ENCODE assay signal across 13 cellular contexts in genomic region chr20:25050501-25051350, GRCh38. TPM values are rescaled to one million over a fixed set of nuclear protein-coding genes. Genes with fewer than 3 reads are reported as not detected.
DNase-seq lines count a peak whose midpoint lies in the region; ATAC-seq and TF ChIP-seq lines count a peak whose summit lies in the region.
"Had no signal": no experiment of that assay in that cellular context is flagged by ENCODE, and none has a peak within 500 bp of the region (broad histone marks: within the 10 kb centered on the region; RNA-seq: fewer than 3 reads in every experiment).

No MANE protein-coding gene starts in this region.

- peaks cover 10% of the 10 kb centered on the region; the same call in 1 of the 3 replicates for H3K4me1 Mint-ChIP-seq in GM23338

- H3K4me2 ChIP-seq in GM23338: no peak overlapping the region
- H3K4me2 ChIP-seq: A549 had no signal

- H3K9me2 ChIP-seq in GM23338 (ENCODE audit: insufficient read depth): no peaks in the 10 kb centered on the region; the same call in 1 of the 2 replicates

- peaks cover 21% of the 10 kb centered on the region for H3K36me3 ChIP-seq in muscle layer of colon (ENCODE audit: insufficient read depth, low read length)
- no peaks in the 10 kb centered on the region for H3K36me3 ChIP-seq in GM23338 (ENCODE audit: insufficient read depth)

- no peak overlapping the region for H2AFZ ChIP-seq in GM23338

- no peaks in the 10 kb centered on the region for H3K79me2 ChIP-seq in GM23338 (replicated peaks; ENCODE audit: insufficient read depth)

- TF ChIP-seq CTCF in GM23338 (conservative IDR thresholded peaks at IDR 0.05; ENCODE audit: low read depth in 2 of 2): no peak

- H3K27me3 Mint-ChIP-seq in GM23338 (ENCODE audit: insufficient read depth, low read depth, poor library complexity): peaks cover 18% of the 10 kb centered on the region

- no peak overlapping the region for H3K27ac Mint-ChIP-seq in GM23338

- H3K9me3 Mint-ChIP-seq in GM23338: no peaks in the 10 kb centered on the region

- DNase-seq in activated effector memory CD4-positive, alpha-beta T cell treated with anti-CD3 and anti-CD28 coated beads, Interleukin-2, amount 50 U/mL, for 16 hours: peak; percentile 55
- DNase-seq in activated effector memory CD4-positive, alpha-beta T cell treated with Interleukin-2 at 50 U/mL for 16 hours: no peak
- DNase-seq in activated CD4-positive, alpha-beta T cell treated with anti-CD3 and anti-CD28 coated beads, Interleukin-2, amount 50 U/mL, for 48 hours: no peak
- DNase-seq in GM23338 (ENCODE audit: low spot score) (no peak), CD1c-positive myeloid dendritic cell (ENCODE audit: extremely low spot score) (no peak)
- DNase-seq: NCI-H2171 treated with DMSO at 0.1 percent for 48 hours had no signal

- H3K27ac ChIP-seq in cingulate gyrus (ENCODE audit: low read depth, low read length): peak overlapping the region; percentile 73
- peak overlapping the region; percentile 4 for H3K27ac ChIP-seq in muscle layer of colon (ENCODE audit: low read depth, low read length)
- peak overlapping the region; percentile 1 for H3K27ac ChIP-seq in temporal lobe (ENCODE audit: low read depth, low read length)
- H3K27ac ChIP-seq in GM23338 (ENCODE audit: low read depth): no peak overlapping the region
- H3K27ac ChIP-seq: A549, SK-N-MC had no signal

- no peaks in the 10 kb centered on the region for H3K9me3 ChIP-seq in muscle layer of colon (ENCODE audit: low read length)
- H3K9me3 ChIP-seq: A549 had no signal

- no peak overlapping the region for H3K4me3 ChIP-seq in muscle layer of colon (ENCODE audit: low read depth in 1 of 2, low read length in 2 of 2)
- no peak overlapping the region for H3K4me3 ChIP-seq in GM23338
- H3K4me3 ChIP-seq: A549, SK-N-MC had no signal

- no peak for ATAC-seq in GM23338
- ATAC-seq: A549 had no signal

- no peaks in the 10 kb centered on the region for H3K36me3 Mint-ChIP-seq in GM23338 (ENCODE audit: low read depth)

- no peaks in the 10 kb centered on the region for H4K20me1 ChIP-seq in GM23338 (replicated peaks; ENCODE audit: insufficient read depth)

- H3K9ac ChIP-seq in muscle layer of colon (ENCODE audit: low read length): no peak overlapping the region

- H3K4me3 Mint-ChIP-seq in GM23338: no peak overlapping the region

- peaks cover 70% of the 10 kb centered on the region for H3K4me1 ChIP-seq in muscle layer of colon (ENCODE audit: insufficient read depth, low read length)
- H3K4me1 ChIP-seq in GM23338 (ENCODE audit: insufficient read depth): peaks cover 8% of the 10 kb centered on the region; the same call in 1 of the 2 replicates

- H3F3A ChIP-seq in GM23338 (replicated peaks; ENCODE audit: low read depth): no peaks in the 10 kb centered on the region

- H3K27me3 ChIP-seq in muscle layer of colon (ENCODE audit: control insufficient read depth in 1 of 2, insufficient read depth in 2 of 2, low read length in 2 of 2) (no peaks in the 10 kb centered on the region), GM23338 (ENCODE audit: insufficient read depth) (peaks cover 9% of the 10 kb centered on the region)

TF ChIP-seq in GM23338, 12 proteins besides CTCF, POLR2A, EP300 and RAD21 (continues in another document):
- TF ChIP-seq JUNB (IDR thresholded peaks at IDR 0.05; ENCODE audit: unreplicated experiment) (no peak), ZNF331 (CRISPR knock-in tag; IDR thresholded peaks at IDR 0.05; ENCODE audit: low read depth) (no peak), EZH2 (IDR thresholded peaks at IDR 0.05; ENCODE audit: low read depth, unreplicated experiment) (no peak), ZNF462 (CRISPR knock-in tag; IDR thresholded peaks at IDR 0.05) (no peak), NANOG (IDR thresholded peaks at IDR 0.05; ENCODE audit: borderline replicate concordance) (no peak), POLR2AphosphoS5 (IDR thresholded peaks at IDR 0.05; ENCODE audit: low read depth) (no peak), EZH2phosphoT487 (IDR thresholded peaks at IDR 0.05; ENCODE audit: unreplicated experiment) (no peak), CREB1 (CRISPR knock-in tag; IDR thresholded peaks at IDR 0.05; ENCODE audit: low read depth) (no peak), STAT1 (IDR thresholded peaks at IDR 0.05; ENCODE audit: unreplicated experiment) (no peak), ETS1 (IDR thresholded peaks at IDR 0.05) (no peak)

RNA-seq across cellular contexts. Expression of gene ACSS1, which starts 7.2 kb away (rescaled TPM):
- 3.9 TPM for total RNA-seq in temporal lobe
- total RNA-seq in GM23338 (2014; rRNA removed; shearing (Covaris generic)): 2.7 and 4.1 TPM in 2 replicates
- polyA plus RNA-seq in GM23338 (2016; fragmentation: Nextera tagmentation; extraction: Ambion mirVana): 1.1 and 1.3 TPM in 2 replicates

RNA-seq across cellular contexts. Expression of gene VSX1, which starts 31.2 kb away (rescaled TPM):
- under 0.01 TPM for total RNA-seq in temporal lobe
- total RNA-seq in GM23338 (2014; rRNA removed; shearing (Covaris generic)): 0.16 and 0.73 TPM in 2 replicates
- polyA plus RNA-seq in GM23338 (2016; fragmentation: Nextera tagmentation; extraction: Ambion mirVana): not detected in 2 replicates
- total RNA-seq: dermis microvascular lymphatic vessel endothelial cell, HT-29 had no signal

RNA-seq across cellular contexts. Expression of gene APMAP, which starts 58.2 kb away (rescaled TPM):
- 55.3 TPM for total RNA-seq in temporal lobe
- total RNA-seq in GM23338 (2014; rRNA removed; shearing (Covaris generic)): 70.8 and 72.3 TPM in 2 replicates
- 31.7 and 32.0 TPM in 2 replicates for polyA plus RNA-seq in GM23338 (2016; fragmentation: Nextera tagmentation; extraction: Ambion mirVana)
